Comparison of ENCODE assay signal across 13 cellular contexts in genomic region chr9:92988215-92988731, GRCh38. TPM values are rescaled to one million over a fixed set of nuclear protein-coding genes. Genes with fewer than 3 reads are reported as not detected.
DNase-seq lines count a peak whose midpoint lies in the region; ATAC-seq and TF ChIP-seq lines count a peak whose summit lies in the region.
"Had no signal": no experiment of that assay in that cellular context is flagged by ENCODE, and none has a peak within 500 bp of the region (broad histone marks: within the 10 kb centered on the region; RNA-seq: fewer than 3 reads in every experiment).

No MANE protein-coding gene starts in this region.

- TF ChIP-seq CTCF in epithelial cell of esophagus (IDR thresholded peaks at IDR 0.05; ENCODE audit: insufficient read depth, low read depth, low read length, missing control alignments), result no peak

- no peaks in the 10 kb centered on the region for H3K9me3 ChIP-seq in T-helper 17 cell (ENCODE audit: control insufficient read depth, low read length, poor library complexity, severe bottlenecking)

- H3K36me3 Mint-ChIP-seq in activated naive CD4-positive, alpha-beta T cell treated with anti-CD3 and anti-CD28 coated beads, Interleukin-2, amount 50 U/mL, for 24 hours, result peaks cover 28% of the 10 kb centered on the region
- peaks cover 18% of the 10 kb centered on the region for H3K36me3 Mint-ChIP-seq in T-helper 17 cell (ENCODE audit: low read depth)

- DNase-seq in activated naive CD4-positive, alpha-beta T cell (lab: John Stamatoyannopoulos, UW), result no peak
- DNase-seq in T-helper 17 cell (no peak), epithelial cell of esophagus (ENCODE audit: low read depth) (peak; percentile 83), NCI-H187 treated with DMSO at 0.1 percent for 48 hours (lab: John Stamatoyannopoulos, UW) (no peak), germinal center (ENCODE audit: low spot score) (no peak), NCI-H1436 (lab: John Stamatoyannopoulos, UW) (no peak), COLO829 (ENCODE audit: low spot score) (no peak)
- DNase-seq: cerebellar nuclear complex, MG63, occipital lobe had no signal

- H3K9me3 Mint-ChIP-seq in activated naive CD4-positive, alpha-beta T cell treated with anti-CD3 and anti-CD28 coated beads, Interleukin-2, amount 50 U/mL, for 24 hours, result no peaks in the 10 kb centered on the region

- H3K4me1 Mint-ChIP-seq in activated naive CD4-positive, alpha-beta T cell treated with anti-CD3 and anti-CD28 coated beads, Interleukin-2, amount 50 U/mL, for 24 hours, result peaks cover 93% of the 10 kb centered on the region
- peaks cover 71% of the 10 kb centered on the region for H3K4me1 Mint-ChIP-seq in T-helper 17 cell

- H3K4me3 Mint-ChIP-seq in activated naive CD4-positive, alpha-beta T cell treated with anti-CD3 and anti-CD28 coated beads, Interleukin-2, amount 50 U/mL, for 24 hours, result peak overlapping the region; percentile 2
- peak overlapping the region; percentile 80 for H3K4me3 Mint-ChIP-seq in T-helper 17 cell

- peak overlapping the region; percentile 89 for H3K27ac Mint-ChIP-seq in activated naive CD4-positive, alpha-beta T cell treated with anti-CD3 and anti-CD28 coated beads, Interleukin-2, amount 50 U/mL, for 24 hours
- H3K27ac Mint-ChIP-seq in T-helper 17 cell, result peak overlapping the region; percentile 86

- no peaks in the 10 kb centered on the region for H3K27me3 Mint-ChIP-seq in activated naive CD4-positive, alpha-beta T cell treated with anti-CD3 and anti-CD28 coated beads, Interleukin-2, amount 50 U/mL, for 24 hours
- no peaks in the 10 kb centered on the region for H3K27me3 Mint-ChIP-seq in T-helper 17 cell

- H3K4me3 ChIP-seq in epithelial cell of esophagus (ENCODE audit: low read length), result no peak overlapping the region
- H3K4me3 ChIP-seq: BLaER1 treated with 17β-estradiol and CSF1 and Interleukin-3, amounts not matched to agents 10 nM and 100 nM; MG63 had no signal

- ATAC-seq in T-helper 17 cell, result peak; percentile 44
- ATAC-seq: left lobe of liver had no signal

RNA-seq across cellular contexts. Expression of gene FGD3, which starts 41.0 kb away (rescaled TPM):
- total RNA-seq in T-helper 17 cell, result 100 to 1,000 TPM; 142 to 160 TPM
